Comparison of ENCODE assay signal across 8 cellular contexts in the genomic region with DNA sequence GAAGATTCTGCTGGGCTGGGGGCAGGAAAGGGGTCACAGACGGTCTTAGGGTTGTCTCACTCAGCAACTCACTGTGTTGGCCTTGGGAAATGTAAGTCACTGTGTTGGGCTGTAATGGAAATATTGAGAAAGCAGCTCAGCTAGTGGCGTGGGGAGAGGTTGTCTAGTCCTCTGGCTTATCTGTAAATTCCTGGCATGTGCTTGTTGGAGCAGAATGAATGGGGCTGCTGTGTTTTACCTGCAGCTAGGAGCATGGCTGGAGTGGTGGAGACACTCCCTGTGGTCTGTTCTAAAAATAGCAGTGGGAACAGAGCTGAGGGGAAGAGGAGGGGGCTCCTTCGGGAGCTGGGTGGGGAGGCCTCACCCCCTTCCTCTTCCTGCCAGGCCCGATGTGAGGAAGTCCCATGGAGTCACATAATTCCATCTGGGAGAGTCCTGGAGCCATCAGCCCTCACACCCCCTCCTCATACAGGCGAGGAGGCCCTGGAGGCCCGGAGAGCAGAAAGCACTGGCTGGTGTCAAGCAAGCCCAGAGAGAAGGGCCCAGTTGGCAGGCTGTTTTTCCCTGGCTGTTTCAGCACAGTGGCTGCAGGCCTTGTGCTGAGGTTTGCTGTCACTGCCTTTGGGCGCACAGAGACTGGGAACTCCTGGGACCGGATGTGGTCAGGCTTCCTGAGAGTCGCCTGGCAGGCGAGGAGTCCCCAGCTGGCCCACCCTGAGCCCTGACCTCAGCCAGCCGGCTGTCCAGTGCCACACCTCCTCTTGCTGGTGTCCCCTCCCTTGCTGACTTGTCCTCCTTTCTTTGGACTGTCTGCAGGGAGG.
A peak's percentile ranks its signal among the peaks of the same experiment; 100 is the strongest.
DNase-seq lines count a peak whose midpoint lies in the region; ATAC-seq and TF ChIP-seq lines count a peak whose summit lies in the region.

No MANE protein-coding gene starts in this region.

- H3K4ac ChIP-seq in mesendoderm (ENCODE audit: low read depth, low read length), result no peak overlapping the region

- H3K4me1 Mint-ChIP-seq in stimulated activated naive CD8-positive, alpha-beta T cell treated with anti-CD3 and anti-CD28 coated beads, Interleukin-15, Interleukin-2, amounts not matched to agents 100 ng/mL and 50 ng/mL, for 24 hours (ENCODE audit: low read depth), result peaks cover 40% of the 10 kb centered on the region

- no peak overlapping the region for H2AK5ac ChIP-seq in mesendoderm (ENCODE audit: low read length)

- H3K4me3 Mint-ChIP-seq in stimulated activated naive CD8-positive, alpha-beta T cell treated with anti-CD3 and anti-CD28 coated beads, Interleukin-15, Interleukin-2, amounts not matched to agents 100 ng/mL and 50 ng/mL, for 24 hours, result peak overlapping the region; percentile 52

- H3K4me1 ChIP-seq in SJSA1 (replicated peaks) (peaks cover 40% of the 10 kb centered on the region), mesendoderm (ENCODE audit: control insufficient read depth, low read depth, low read length) (peaks cover 7% of the 10 kb centered on the region)

- H3K18ac ChIP-seq in mesendoderm (ENCODE audit: low read length), result no peak overlapping the region

- no peaks in the 10 kb centered on the region for H3K27me3 ChIP-seq in GM06990 (replicated peaks; ENCODE audit: control insufficient read depth, insufficient read depth, low read length)
- no peaks in the 10 kb centered on the region for H3K27me3 ChIP-seq in SJSA1 (replicated peaks)
- no peaks in the 10 kb centered on the region for H3K27me3 ChIP-seq in mesendoderm (ENCODE audit: insufficient read depth, low read length, poor library complexity)

- H2BK120ac ChIP-seq in mesendoderm (ENCODE audit: low read depth, low read length), result no peak overlapping the region

- TF ChIP-seq CTCF in GM06990 (IDR thresholded peaks at IDR 0.05; ENCODE audit: insufficient read depth, low read length, poor library complexity, severe bottlenecking) (no peak), coronary artery (IDR thresholded peaks at IDR 0.05) (no peak)

- peak; percentile 24 for DNase-seq in GM06990 (ENCODE audit: extremely low read depth, insufficient read length)
- DNase-seq in SJSA1 (ENCODE audit: low read depth in 1 of 2, low spot score in 2 of 2), result peak; percentile 75 to 89
- peak; percentile 86 for DNase-seq in coronary artery (ENCODE audit: low spot score)
- DNase-seq in mesendoderm, result peak; percentile 77
- no peak for DNase-seq in OCI-M2 (lab: John Stamatoyannopoulos, UW; ENCODE audit: unreplicated experiment)
- DNase-seq in LoVo (ENCODE audit: low spot score), result no peak

- no peak overlapping the region for H4K5ac ChIP-seq in mesendoderm (ENCODE audit: low read length)

- H3K9me3 Mint-ChIP-seq in stimulated activated naive CD8-positive, alpha-beta T cell treated with anti-CD3 and anti-CD28 coated beads, Interleukin-15, Interleukin-2, amounts not matched to agents 100 ng/mL and 50 ng/mL, for 24 hours, result no peaks in the 10 kb centered on the region

- H3K9me3 ChIP-seq in SJSA1 (replicated peaks), result no peaks in the 10 kb centered on the region

- H3K79me2 ChIP-seq in mesendoderm (ENCODE audit: control insufficient read depth, insufficient read depth, low read length), result no peaks in the 10 kb centered on the region

- H3K4me3 ChIP-seq in GM06990 (replicated peaks; ENCODE audit: low read depth, low read length) (no peak overlapping the region), SJSA1 (no peak overlapping the region), coronary artery (peak overlapping the region; percentile 3), mesendoderm (ENCODE audit: low read length) (no peak overlapping the region)

- no peak overlapping the region for H3K9ac ChIP-seq in mesendoderm (ENCODE audit: low read length)

- peak overlapping the region; percentile 97 for H3K27ac Mint-ChIP-seq in stimulated activated naive CD8-positive, alpha-beta T cell treated with anti-CD3 and anti-CD28 coated beads, Interleukin-15, Interleukin-2, amounts not matched to agents 100 ng/mL and 50 ng/mL, for 24 hours

- H3K79me1 ChIP-seq in mesendoderm (ENCODE audit: low read length), result no peaks in the 10 kb centered on the region

- H2BK15ac ChIP-seq in mesendoderm (replicated peaks; ENCODE audit: low read depth), result no peak overlapping the region

- H4K8ac ChIP-seq in mesendoderm (ENCODE audit: low read depth, low read length), result no peak overlapping the region

- H3K36me3 ChIP-seq in GM06990 (ENCODE audit: control insufficient read depth, insufficient read depth, low read length) (peaks cover 16% of the 10 kb centered on the region), SJSA1 (no peaks in the 10 kb centered on the region), mesendoderm (ENCODE audit: control insufficient read depth, insufficient read depth, low read length) (no peaks in the 10 kb centered on the region)

- no peak overlapping the region for H3K4me2 ChIP-seq in mesendoderm (ENCODE audit: low read length)

- no peak for ATAC-seq in HG03097 (IDR thresholded peaks at IDR 0.05; ENCODE audit: low FRiP score, unreplicated experiment)

- H3K36me3 Mint-ChIP-seq in stimulated activated naive CD8-positive, alpha-beta T cell treated with anti-CD3 and anti-CD28 coated beads, Interleukin-15, Interleukin-2, amounts not matched to agents 100 ng/mL and 50 ng/mL, for 24 hours (ENCODE audit: low read depth), result peaks cover 55% of the 10 kb centered on the region

- peak overlapping the region; percentile 30 for H2BK5ac ChIP-seq in mesendoderm (ENCODE audit: low read length)

- WGBS in mesendoderm (ENCODE audit: extremely low coverage, insufficient coverage, low lambda C conversion rate), result no CpG with 5 or more reads among the region's 11 CpGs

- no peaks in the 10 kb centered on the region for H3K27me3 Mint-ChIP-seq in stimulated activated naive CD8-positive, alpha-beta T cell treated with anti-CD3 and anti-CD28 coated beads, Interleukin-15, Interleukin-2, amounts not matched to agents 100 ng/mL and 50 ng/mL, for 24 hours

- H3K23ac ChIP-seq in mesendoderm (ENCODE audit: low read length), result no peak overlapping the region

- H3K56ac ChIP-seq in mesendoderm (ENCODE audit: low read length), result peak overlapping the region; percentile 73

- H3K27ac ChIP-seq in SJSA1 (peak overlapping the region; percentile 81), coronary artery (peak overlapping the region; percentile 60 to 89), mesendoderm (ENCODE audit: low read depth, low read length) (peak overlapping the region; percentile 57)

Comparison
In these comparisons a context has a peak if more than half of its experiments do, and no peak if none do; other contexts are left out.
1. DNase-seq: peak in GM06990 (single experiment), SJSA1 (2 of 2), coronary artery (single experiment) and mesendoderm (single experiment); none in OCI-M2 (single experiment) and LoVo (single experiment).
2. Peak in every context shown above with its lines, with median percentiles within 50 percentile points of each other: H3K27ac ChIP-seq.